In genomic region chrX:1305411-1305810, GRCh38 we compare ENCODE assay signal across 32 cellular contexts. TPM values are rescaled to one million over a fixed set of nuclear protein-coding genes. Genes with fewer than 3 reads are reported as not detected.
"Had no signal": no experiment of that assay in that cellular context is flagged by ENCODE, and none has a peak within 500 bp of the region (broad histone marks: within the 10 kb centered on the region; RNA-seq: fewer than 3 reads in every experiment).

No MANE protein-coding gene starts in this region.

- H3K4me3 Mint-ChIP-seq: activated CD4-positive, alpha-beta T cell treated with anti-CD3 and anti-CD28 coated beads, Interleukin-2, amount 10 ng/mL, durations not matched to agents 7 days and 5 days; activated CD8-positive, alpha-beta T cell treated with anti-CD3 and anti-CD28 coated beads for 36 hours; activated naive CD4-positive, alpha-beta T cell treated with anti-CD3 and anti-CD28 coated beads for 36 hours; activated naive CD4-positive, alpha-beta T cell treated with anti-CD3 and anti-CD28 coated beads, Interleukin-2, amount 50 U/mL, for 24 hours; activated naive CD8-positive, alpha-beta T cell treated with anti-CD3 and anti-CD28 coated beads for 36 hours; activated naive CD8-positive, alpha-beta T cell treated with anti-CD3 and anti-CD28 coated beads, Interleukin-2, amount 50 U/mL, for 24 hours; activated T-helper 1 cell treated with anti-CD3 and anti-CD28 coated beads, Interleukin-12 subunit alpha, Interleukin-12 subunit beta, Interleukin-2, Interleukin-4 antibody, amounts not matched to agents 30 ng/mL and 10 ng/mL and 1 ng/mL, durations not matched to agents 14 hours and 24 hours and 36 hours; dendritic cell treated with granulocyte-macrophage colony-stimulating factor and Interleukin-4, amounts not matched to agents 40 ng/mL and 50 ng/mL, for 4 days; endodermal cell had no signal

- H3K4me1 ChIP-seq: adrenal gland, body of pancreas, colonic mucosa, esophagus muscularis mucosa, foreskin keratinocyte, gastrocnemius medialis, heart left ventricle had no signal

- H3K9me3 Mint-ChIP-seq: activated naive CD4-positive, alpha-beta T cell treated with anti-CD3 and anti-CD28 coated beads, Interleukin-2, amount 50 U/mL, for 24 hours; activated naive CD8-positive, alpha-beta T cell treated with anti-CD3 and anti-CD28 coated beads, Interleukin-2, amount 50 U/mL, for 24 hours had no signal

- H3K27me3 ChIP-seq: adrenal gland, body of pancreas, colonic mucosa, esophagus muscularis mucosa, foreskin keratinocyte, gastrocnemius medialis, heart left ventricle had no signal

- H3K4me1 Mint-ChIP-seq: activated CD4-positive, alpha-beta T cell treated with anti-CD3 and anti-CD28 coated beads, Interleukin-2, amount 10 ng/mL, durations not matched to agents 7 days and 5 days; activated naive CD4-positive, alpha-beta T cell treated with anti-CD3 and anti-CD28 coated beads, Interleukin-2, amount 50 U/mL, for 24 hours; activated naive CD8-positive, alpha-beta T cell treated with anti-CD3 and anti-CD28 coated beads for 36 hours had no signal

- H3K27me3 Mint-ChIP-seq: activated CD4-positive, alpha-beta T cell treated with anti-CD3 and anti-CD28 coated beads, Interleukin-2, amount 10 ng/mL, durations not matched to agents 7 days and 5 days; activated CD8-positive, alpha-beta T cell treated with anti-CD3 and anti-CD28 coated beads for 36 hours; activated naive CD4-positive, alpha-beta T cell treated with anti-CD3 and anti-CD28 coated beads, Interleukin-2, amount 50 U/mL, for 24 hours; activated naive CD8-positive, alpha-beta T cell treated with anti-CD3 and anti-CD28 coated beads for 36 hours; activated naive CD8-positive, alpha-beta T cell treated with anti-CD3 and anti-CD28 coated beads, Interleukin-2, amount 50 U/mL, for 24 hours; dendritic cell treated with granulocyte-macrophage colony-stimulating factor and Interleukin-4, amounts not matched to agents 40 ng/mL and 50 ng/mL, for 4 days had no signal

- DNase-seq: activated CD4-positive, alpha-beta T cell treated with anti-CD3 and anti-CD28 coated beads for 4 hours; activated CD4-positive, alpha-beta T cell treated with anti-CD3 and anti-CD28 coated beads, Interleukin-2, amount 10 ng/mL, durations not matched to agents 7 days and 5 days; activated CD4-positive, alpha-beta T cell treated with anti-CD3 and anti-CD28 coated beads, Interleukin-2, amount 50 U/mL, for 4 hours; activated CD4-positive, CD25-positive, alpha-beta regulatory T cell; activated CD4-positive, CD25-positive, alpha-beta regulatory T cell treated with anti-CD3 and anti-CD28 coated beads, Interleukin-2, amount 50 U/mL, for 72 hours; activated CD8-positive, alpha-beta memory T cell treated with anti-CD3 and anti-CD28 coated beads for 24 hours; activated CD8-positive, alpha-beta T cell treated with anti-CD3 and anti-CD28 coated beads for 36 hours; activated effector memory CD4-positive, alpha-beta T cell treated with anti-CD3 and anti-CD28 coated beads, Interleukin-2, amount 50 U/mL, for 16 hours; activated naive CD4-positive, alpha-beta T cell treated with anti-CD3 and anti-CD28 coated beads for 36 hours; activated naive CD8-positive, alpha-beta T cell treated with anti-CD3 and anti-CD28 coated beads for 36 hours; activated naive CD8-positive, alpha-beta T cell treated with anti-CD3 and anti-CD28 coated beads, Interleukin-2, amount 50 U/mL, for 24 hours; activated T-cell treated with anti-CD3 and anti-CD28 coated beads, Interleukin-2, amount 50 U/mL, for 1 hour; activated T-cell treated with anti-CD3 and anti-CD28 coated beads, Interleukin-2, amount 50 U/mL, for 48 hours; adrenal gland; amygdala; body of pancreas; caudate nucleus; colonic mucosa; effector memory CD4-positive, alpha-beta T cell; endodermal cell; erythroblast; foreskin keratinocyte; gastrocnemius medialis; glutamatergic neuron; heart left ventricle; T-helper 2 cell had no signal

- H3K36me3 Mint-ChIP-seq: activated naive CD4-positive, alpha-beta T cell treated with anti-CD3 and anti-CD28 coated beads, Interleukin-2, amount 50 U/mL, for 24 hours; activated naive CD8-positive, alpha-beta T cell treated with anti-CD3 and anti-CD28 coated beads for 36 hours had no signal

- H3K4me3 ChIP-seq: adrenal gland, body of pancreas, colonic mucosa, dorsolateral prefrontal cortex, esophagus muscularis mucosa, gastrocnemius medialis, heart left ventricle had no signal

- H3K9me3 ChIP-seq: adrenal gland, body of pancreas, colonic mucosa, gastrocnemius medialis had no signal

- H3K27ac Mint-ChIP-seq: activated CD4-positive, alpha-beta T cell treated with anti-CD3 and anti-CD28 coated beads, Interleukin-2, amount 10 ng/mL, durations not matched to agents 7 days and 5 days; activated CD8-positive, alpha-beta T cell treated with anti-CD3 and anti-CD28 coated beads for 36 hours; activated naive CD4-positive, alpha-beta T cell treated with anti-CD3 and anti-CD28 coated beads for 36 hours; activated naive CD4-positive, alpha-beta T cell treated with anti-CD3 and anti-CD28 coated beads, Interleukin-2, amount 50 U/mL, for 24 hours; activated naive CD8-positive, alpha-beta T cell treated with anti-CD3 and anti-CD28 coated beads for 36 hours; activated naive CD8-positive, alpha-beta T cell treated with anti-CD3 and anti-CD28 coated beads, Interleukin-2, amount 50 U/mL, for 24 hours; activated T-helper 1 cell treated with anti-CD3 and anti-CD28 coated beads, Interleukin-12 subunit alpha, Interleukin-12 subunit beta, Interleukin-2, Interleukin-4 antibody, amounts not matched to agents 30 ng/mL and 10 ng/mL and 1 ng/mL, durations not matched to agents 14 hours and 24 hours and 36 hours; activated T-helper 2 cell treated with anti-CD3 and anti-CD28 coated beads, Interferon-gamma antibody, Interleukin-2, Interleukin-4, amounts not matched to agents 10 μg/mL and 5 μg/mL and 100 μg/mL, durations not matched to agents 14 hours and 24 hours and 36 hours; endodermal cell had no signal

- H3K27ac ChIP-seq: adrenal gland, body of pancreas, colonic mucosa, dorsolateral prefrontal cortex, esophagus muscularis mucosa, foreskin keratinocyte, gastrocnemius medialis, heart left ventricle had no signal

- ATAC-seq: activated CD8-positive, alpha-beta T cell treated with anti-CD3 and anti-CD28 coated beads for 36 hours; activated naive CD8-positive, alpha-beta T cell treated with anti-CD3 and anti-CD28 coated beads, Interleukin-2, amount 50 U/mL, for 24 hours; body of pancreas; foreskin keratinocyte; gastrocnemius medialis; heart left ventricle had no signal

- H3K36me3 ChIP-seq: adrenal gland, colonic mucosa, esophagus muscularis mucosa, gastrocnemius medialis had no signal

RNA-seq across cellular contexts. Expression of gene IL3RA, which starts 31.2 kb away (rescaled TPM):
- total RNA-seq: activated CD8-positive, alpha-beta T cell treated with anti-CD3 and anti-CD28 coated beads for 36 hours; activated naive CD4-positive, alpha-beta T cell treated with anti-CD3 and anti-CD28 coated beads for 36 hours; endodermal cell; foreskin keratinocyte had no signal
- polyA plus RNA-seq: foreskin keratinocyte had no signal

RNA-seq across cellular contexts. Expression of gene CSF2RA, which starts 36.8 kb away (rescaled TPM):
- total RNA-seq: activated CD8-positive, alpha-beta T cell treated with anti-CD3 and anti-CD28 coated beads for 36 hours; activated naive CD8-positive, alpha-beta T cell treated with anti-CD3 and anti-CD28 coated beads for 36 hours; foreskin keratinocyte had no signal
- polyA plus RNA-seq: foreskin keratinocyte had no signal
